1 cellular context compared by ENCODE assay signal in genomic region chrX:106769288-106769687, GRCh38.
A peak's percentile ranks its signal among the peaks of the same experiment; 100 is the strongest.
TF ChIP-seq lines count a peak whose summit lies in the region.

No MANE protein-coding gene starts in this region.

TF ChIP-seq in HepG2, 621 proteins besides CTCF, POLR2A, EP300 and RAD21 (continued from another document):
- TF ChIP-seq BCL6 (CRISPR knock-in tag; IDR thresholded peaks at IDR 0.05) (0 out of 2 replicates have a peak, but pooled peaks have one; percentile 18), CEBPG (CRISPR knock-in tag; IDR thresholded peaks at IDR 0.05) (peak; percentile 48), GATAD2A (CRISPR knock-in tag; IDR thresholded peaks at IDR 0.05) (0 out of 2 replicates have a peak, but pooled peaks have one; percentile 32), TCF7 (IDR thresholded peaks at IDR 0.05; ENCODE audit: low read depth) (peak; percentile 63; the same call in 1 of the 2 replicates)
- TF ChIP-seq, protein P1, sequence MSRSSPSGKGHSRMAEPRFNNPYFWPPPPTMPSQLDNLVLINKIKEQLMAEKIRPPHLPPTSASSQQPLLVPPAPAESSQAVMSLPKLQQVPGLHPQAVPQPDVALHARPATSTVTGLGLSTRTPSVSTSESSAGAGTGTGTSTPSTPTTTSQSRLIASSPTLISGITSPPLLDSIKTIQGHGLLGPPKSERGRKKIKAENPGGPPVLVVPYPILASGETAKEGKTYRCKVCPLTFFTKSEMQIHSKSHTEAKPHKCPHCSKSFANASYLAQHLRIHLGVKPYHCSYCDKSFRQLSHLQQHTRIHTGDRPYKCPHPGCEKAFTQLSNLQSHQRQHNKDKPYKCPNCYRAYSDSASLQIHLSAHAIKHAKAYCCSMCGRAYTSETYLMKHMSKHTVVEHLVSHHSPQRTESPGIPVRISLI (CRISPR knock-in tag; IDR thresholded peaks at IDR 0.05; ENCODE audit: borderline replicate concordance), result peak; percentile 79
